22 cellular contexts compared by ENCODE assay signal in genomic region chr2:132949108-132949507, GRCh38.
DNase-seq lines count a peak whose midpoint lies in the region; ATAC-seq and TF ChIP-seq lines count a peak whose summit lies in the region.
"Had no signal": no experiment of that assay in that cellular context is flagged by ENCODE, and none has a peak within 500 bp of the region (broad histone marks: within the 10 kb centered on the region; RNA-seq: fewer than 3 reads in every experiment).

No MANE protein-coding gene starts in this region.

- POLR2A ChIA-PET in activated B cell treated with CpG ODN at 0.5 μM for 24 hours (lab: Charles Lee) = no interaction called here

- TF ChIP-seq CTCF in activated B cell treated with CpG ODN at 0.5 μM for 24 hours (IDR thresholded peaks at IDR 0.05) = no peak

- intact Hi-C loops in activated B cell treated with CpG ODN at 0.5 μM for 24 hours (cut with micrococcal nuclease) = no loop called here

- DNase-seq in activated B cell treated with CpG ODN at 0.5 μM for 24 hours = no peak
- no peak for DNase-seq in stimulated activated naive CD4-positive, alpha-beta T cell (lab: John Stamatoyannopoulos, UW)
- DNase-seq in occipital lobe (lab: John Stamatoyannopoulos, UW) = no peak
- DNase-seq: AML-193; CD4-positive, alpha-beta T cell; COR-L47; H9; NCI-H1048; NCI-H1417; NCI-H1694 treated with DMSO at 0.1 percent for 48 hours; NCI-H2081; NCI-H2227 treated with DMSO at 0.1 percent for 48 hours; NCI-H69; SHP77; T-helper 1 cell had no signal

- no peaks in the 10 kb centered on the region for H3K36me3 Mint-ChIP-seq in activated B cell treated with CpG ODN at 0.5 μM for 24 hours (ENCODE audit: low read depth)

- H3K4me3 Mint-ChIP-seq in activated B cell treated with CpG ODN at 0.5 μM for 24 hours = no peak overlapping the region
- H3K4me3 Mint-ChIP-seq: CD4-positive, alpha-beta T cell; GM23338; H9 had no signal

- CTCF ChIA-PET in activated B cell treated with CpG ODN at 0.5 μM for 24 hours (lab: Charles Lee) = no interaction called here

- ATAC-seq in GM18861 (IDR thresholded peaks at IDR 0.05; ENCODE audit: unreplicated experiment) (peak; percentile 45), HG02588 (IDR thresholded peaks at IDR 0.05; ENCODE audit: unreplicated experiment) (peak; percentile 72), activated B cell treated with CpG ODN at 0.5 μM for 24 hours (ENCODE audit: low read depth) (peak; percentile 42), GM21390 (IDR thresholded peaks at IDR 0.05; ENCODE audit: unreplicated experiment) (no peak), GM19351 (IDR thresholded peaks at IDR 0.05; ENCODE audit: unreplicated experiment) (no peak)
- ATAC-seq: A549, Panc1 had no signal

- H3K9me3 Mint-ChIP-seq in activated B cell treated with CpG ODN at 0.5 μM for 24 hours = no peaks in the 10 kb centered on the region
- H3K9me3 Mint-ChIP-seq: CD4-positive, alpha-beta T cell; GM23338; H9 had no signal

- no peaks in the 10 kb centered on the region for H3K27me3 Mint-ChIP-seq in activated B cell treated with CpG ODN at 0.5 μM for 24 hours
- H3K27me3 Mint-ChIP-seq: CD4-positive, alpha-beta T cell had no signal

- H3K4me1 Mint-ChIP-seq in activated B cell treated with CpG ODN at 0.5 μM for 24 hours = peaks cover 8% of the 10 kb centered on the region

- no peak overlapping the region for H3K27ac Mint-ChIP-seq in activated B cell treated with CpG ODN at 0.5 μM for 24 hours
- H3K27ac Mint-ChIP-seq: CD4-positive, alpha-beta T cell; H9 had no signal

Comparison
In these comparisons a context has a peak if more than half of its experiments do, and no peak if none do; other contexts are left out.
1. ATAC-seq: peak in GM18861 (single experiment), HG02588 (single experiment) and activated B cell treated with CpG ODN at 0.5 μM for 24 hours (single experiment); none in GM21390 (single experiment) and GM19351 (single experiment).